ENCODE assay signal across 27 cellular contexts in genomic region chr6:56753801-56754200, GRCh38.
A peak's percentile ranks its signal among the peaks of the same experiment; 100 is the strongest.
DNase-seq lines count a peak whose midpoint lies in the region; ATAC-seq, FAIRE-seq and TF ChIP-seq lines count a peak whose summit lies in the region.
"Had no signal": no experiment of that assay in that cellular context is flagged by ENCODE, and none has a peak within 500 bp of the region (broad histone marks: within the 10 kb centered on the region; RNA-seq: fewer than 3 reads in every experiment).

No MANE protein-coding gene starts in this region.

- CTCF ChIA-PET in HepG2 (lab: Yijun Ruan, JAX; ENCODE audit: low intra/inter-chr PET ratio, low total read pairs), result interaction anchor here (1.5 kb wide), 1 partner anchor 44 kb away, joined by 3 read pairs; no protein-coding TSS in a partner anchor

- 38% methylated on average over 1 of the region's 1 CpG for WGBS in liver
- WGBS in HepG2 (ENCODE audit: low lambda C conversion rate), result 94% methylated on average over 1 of the region's 1 CpG

- no peak for TF ChIP-seq RAD21 in liver (IDR thresholded peaks at IDR 0.05)
- TF ChIP-seq RAD21 in HepG2 (CRISPR knock-in tag; IDR thresholded peaks at IDR 0.05), result no peak

- no peak for TF ChIP-seq POLR2A in HepG2 (IDR thresholded peaks at IDR 0.05; ENCODE audit: insufficient read depth in 1 of 2, low read depth in 2 of 2, low read length in 2 of 2)

- TF ChIP-seq EP300 in HepG2 (IDR thresholded peaks at IDR 0.05; ENCODE audit: low read depth in 2 of 2, low read length in 2 of 2), result no peak
- no peak for TF ChIP-seq EP300 in HepG2 (CRISPR knock-in tag; IDR thresholded peaks at IDR 0.05; ENCODE audit: borderline replicate concordance)

- H3K27ac ChIP-seq in liver (ENCODE audit: low read depth in 1 of 2, low read length in 2 of 2) (no peak overlapping the region), HepG2 (ENCODE audit: extremely low read length, insufficient read depth, low read length) (no peak overlapping the region), astrocyte (ENCODE audit: low read depth, low read length) (no peak overlapping the region)
- H3K27ac ChIP-seq: brain microvascular endothelial cell, coronary artery, lower lobe of right lung had no signal

- DNase-seq in HepG2 (ENCODE audit: low spot score), result no peak
- no peak for DNase-seq in astrocyte (ENCODE audit: low read depth)
- DNase-seq in nephron progenitor cell, result no peak
- no peak for DNase-seq in NCI-H446 (lab: John Stamatoyannopoulos, UW)
- no peak for DNase-seq in cardiac septum (ENCODE audit: low spot score)
- DNase-seq in DMS79 treated with DMSO at 0.1 percent for 48 hours (lab: John Stamatoyannopoulos, UW), result no peak
- DNase-seq: activated CD4-positive, alpha-beta T cell treated with anti-CD3 and anti-CD28 coated beads for 1 hour; activated CD8-positive, alpha-beta T cell treated with anti-CD3 and anti-CD28 coated beads for 36 hours; activated gamma-delta T cell; activated naive CD8-positive, alpha-beta T cell treated with anti-CD3 and anti-CD28 coated beads, Interleukin-2, amount 50 U/mL, for 24 hours; brain microvascular endothelial cell; CD8-positive, alpha-beta memory T cell; DMS153; endodermal cell; lower lobe of right lung; NCI-H1092 treated with DMSO at 0.1 percent for 48 hours; NCI-H1930; NCI-H345; SHP77; stimulated activated naive CD8-positive, alpha-beta T cell treated with anti-CD3 and anti-CD28 coated beads, Interleukin-15, amount 100 ng/mL, for 72 hours; T-helper 1 cell had no signal

- TF ChIP-seq CTCF in liver (IDR thresholded peaks at IDR 0.05; ENCODE audit: low read depth, low read length, missing input control) (no peak), HepG2 (CRISPR knock-in tag; IDR thresholded peaks at IDR 0.05) (no peak), astrocyte (IDR thresholded peaks at IDR 0.05; ENCODE audit: insufficient read depth, low read depth, low read length) (no peak), nephron progenitor cell (IDR thresholded peaks at IDR 0.05) (no peak)

- no peak for ATAC-seq in HepG2
- ATAC-seq in HG03342 (IDR thresholded peaks at IDR 0.05; ENCODE audit: unreplicated experiment), result no peak
- ATAC-seq: activated CD8-positive, alpha-beta T cell treated with anti-CD3 and anti-CD28 coated beads for 36 hours; activated naive CD8-positive, alpha-beta T cell treated with anti-CD3 and anti-CD28 coated beads, Interleukin-2, amount 50 U/mL, for 24 hours; lower lobe of right lung; stimulated activated naive CD8-positive, alpha-beta T cell treated with anti-CD3 and anti-CD28 coated beads, Interleukin-15, amount 100 ng/mL, for 72 hours had no signal

- H3K27ac Mint-ChIP-seq in astrocyte (ENCODE audit: unreplicated experiment) (peak overlapping the region; percentile 67), nephron progenitor cell (peak overlapping the region; percentile 66)
- H3K27ac Mint-ChIP-seq: activated CD8-positive, alpha-beta T cell treated with anti-CD3 and anti-CD28 coated beads for 36 hours; activated naive CD8-positive, alpha-beta T cell treated with anti-CD3 and anti-CD28 coated beads, Interleukin-2, amount 50 U/mL, for 24 hours; CD8-positive, alpha-beta memory T cell; endodermal cell; stimulated activated naive CD8-positive, alpha-beta T cell treated with anti-CD3 and anti-CD28 coated beads, Interleukin-15, amount 100 ng/mL, for 72 hours; type B pancreatic cell had no signal

- H4K20me1 ChIP-seq in HepG2 (ENCODE audit: insufficient read depth, low read length) (no peaks in the 10 kb centered on the region), astrocyte (ENCODE audit: insufficient read depth, low read length) (peaks cover 41% of the 10 kb centered on the region)

- in situ Hi-C loops in HepG2 (cut with HindIII; ENCODE audit: extremely low pct_ligation_motif_present, low pct_unique_long_range_greater_than_20kb), result loop anchor here (5.0 kb wide), 1 partner anchor 36 kb away; no protein-coding TSS in a partner anchor

- H3K36me3 Mint-ChIP-seq in astrocyte (ENCODE audit: low read depth, unreplicated experiment) (peaks cover 6% of the 10 kb centered on the region), nephron progenitor cell (ENCODE audit: low read depth) (no peaks in the 10 kb centered on the region)
- H3K36me3 Mint-ChIP-seq: CD8-positive, alpha-beta memory T cell; type B pancreatic cell had no signal

- H2AFZ ChIP-seq in HepG2 (ENCODE audit: low read length) (no peak overlapping the region), astrocyte (ENCODE audit: low read depth, low read length) (no peak overlapping the region)

- H3K4me1 ChIP-seq in liver (ENCODE audit: control insufficient read depth in 4 of 4, insufficient read depth in 4 of 4, low read length in 3 of 4) (peaks cover 2 to 11% (median 3%) of the 10 kb centered on the region in 4 donors), HepG2 (ENCODE audit: insufficient read depth, low read length) (no peaks in the 10 kb centered on the region; the same call in 1 of the 2 replicates), astrocyte (ENCODE audit: insufficient read depth, low read length) (peaks cover 65% of the 10 kb centered on the region)

- intact Hi-C loops in HepG2 (cut with micrococcal nuclease; ENCODE audit: unreplicated experiment) (no loop called here), cardiac septum (cut with DNase I) (no loop called here)

- H3K4me2 ChIP-seq in HepG2 (ENCODE audit: low read depth, low read length), result no peak overlapping the region
- H3K4me2 ChIP-seq in astrocyte (ENCODE audit: low read length), result no peak overlapping the region

- H3K36me3 ChIP-seq in liver (ENCODE audit: control insufficient read depth in 4 of 4, insufficient read depth in 3 of 4, low read depth in 1 of 4, low read length in 3 of 4) (no peaks in the 10 kb centered on the region), HepG2 (replicated peaks in 1 of 2; ENCODE audit: control insufficient read depth in 1 of 2, insufficient read depth in 2 of 2, low read length in 2 of 2) (no peaks in the 10 kb centered on the region), astrocyte (ENCODE audit: insufficient read depth, low read length) (no peaks in the 10 kb centered on the region)
- H3K36me3 ChIP-seq: brain microvascular endothelial cell, esophagus muscularis mucosa, lower lobe of right lung had no signal

- H3K4me3 ChIP-seq in liver (ENCODE audit: low read depth in 1 of 3, low read length in 3 of 3), result no peak overlapping the region
- H3K4me3 ChIP-seq in HepG2 (replicated peaks in 1 of 3; ENCODE audit: insufficient read depth in 1 of 3, low read depth in 2 of 3, low read length in 3 of 3), result no peak overlapping the region
- H3K4me3 ChIP-seq in astrocyte (ENCODE audit: insufficient read depth, low read depth, low read length), result no peak overlapping the region
- H3K4me3 ChIP-seq: coronary artery, esophagus muscularis mucosa, lower lobe of right lung had no signal

- no peaks in the 10 kb centered on the region for H3K9me3 ChIP-seq in liver (ENCODE audit: control insufficient read depth in 4 of 4, low read length in 3 of 4)
- H3K9me3 ChIP-seq in HepG2 (ENCODE audit: low read length), result no peaks in the 10 kb centered on the region
- H3K9me3 ChIP-seq in astrocyte (ENCODE audit: insufficient read depth, low read depth, low read length), result no peaks in the 10 kb centered on the region
- H3K9me3 ChIP-seq: esophagus muscularis mucosa, lower lobe of right lung had no signal

- H3K27me3 ChIP-seq in liver (ENCODE audit: control insufficient read depth in 4 of 4, insufficient read depth in 4 of 4, low read length in 3 of 4) (no peaks in the 10 kb centered on the region), HepG2 (ENCODE audit: control insufficient read depth in 1 of 2, insufficient read depth in 2 of 2, low read length in 2 of 2) (no peaks in the 10 kb centered on the region), astrocyte (ENCODE audit: insufficient read depth, low read length) (no peaks in the 10 kb centered on the region)
- H3K27me3 ChIP-seq: brain microvascular endothelial cell, esophagus muscularis mucosa had no signal

- H3K9me3 Mint-ChIP-seq in astrocyte (ENCODE audit: unreplicated experiment) (no peaks in the 10 kb centered on the region), nephron progenitor cell (no peaks in the 10 kb centered on the region)
- H3K9me3 Mint-ChIP-seq: activated CD8-positive, alpha-beta T cell treated with anti-CD3 and anti-CD28 coated beads for 36 hours; activated naive CD8-positive, alpha-beta T cell treated with anti-CD3 and anti-CD28 coated beads, Interleukin-2, amount 50 U/mL, for 24 hours; CD8-positive, alpha-beta memory T cell; endodermal cell; stimulated activated naive CD8-positive, alpha-beta T cell treated with anti-CD3 and anti-CD28 coated beads, Interleukin-15, amount 100 ng/mL, for 72 hours; type B pancreatic cell had no signal

- H3K79me2 ChIP-seq in HepG2 (ENCODE audit: insufficient read depth, low read length) (no peaks in the 10 kb centered on the region), astrocyte (ENCODE audit: insufficient read depth, low read length) (peaks cover 96% of the 10 kb centered on the region)

- H3K4me1 Mint-ChIP-seq in astrocyte (ENCODE audit: low read depth, unreplicated experiment) (peaks cover 88% of the 10 kb centered on the region), nephron progenitor cell (no peaks in the 10 kb centered on the region)
- H3K4me1 Mint-ChIP-seq: CD8-positive, alpha-beta memory T cell had no signal

- FAIRE-seq in HepG2 (lab: Jason Lieb, UNC) (no peak), astrocyte (lab: Jason Lieb, UNC) (no peak)
- FAIRE-seq: keratinocyte had no signal

- H3K4me3 Mint-ChIP-seq in astrocyte (ENCODE audit: unreplicated experiment) (no peak overlapping the region), nephron progenitor cell (no peak overlapping the region)
- H3K4me3 Mint-ChIP-seq: activated CD8-positive, alpha-beta T cell treated with anti-CD3 and anti-CD28 coated beads for 36 hours; activated naive CD8-positive, alpha-beta T cell treated with anti-CD3 and anti-CD28 coated beads, Interleukin-2, amount 50 U/mL, for 24 hours; CD8-positive, alpha-beta memory T cell; endodermal cell; stimulated activated naive CD8-positive, alpha-beta T cell treated with anti-CD3 and anti-CD28 coated beads, Interleukin-15, amount 100 ng/mL, for 72 hours; type B pancreatic cell had no signal

- H3K9ac ChIP-seq in liver (ENCODE audit: low read depth in 1 of 2, low read length in 2 of 2) (no peak overlapping the region), HepG2 (ENCODE audit: insufficient read depth, low read depth, low read length) (no peak overlapping the region), astrocyte (ENCODE audit: low read length) (no peak overlapping the region)

- BruUV-seq in HepG2 (replicated peaks; lab: Mats Ljungman, UMichigan), result no TSS peak

- no peaks in the 10 kb centered on the region for H3K27me3 Mint-ChIP-seq in astrocyte (ENCODE audit: low read depth, unreplicated experiment)
- peaks cover 5% of the 10 kb centered on the region for H3K27me3 Mint-ChIP-seq in nephron progenitor cell (ENCODE audit: low read depth, poor library complexity)
- H3K27me3 Mint-ChIP-seq: activated CD8-positive, alpha-beta T cell treated with anti-CD3 and anti-CD28 coated beads for 36 hours; type B pancreatic cell had no signal

- POLR2A ChIA-PET in HepG2 (lab: Yijun Ruan, JAX), result no interaction called here
